11 cellular contexts compared by ENCODE assay signal in genomic region chr10:6778992-6779701, GRCh38.
A peak's percentile ranks its signal among the peaks of the same experiment; 100 is the strongest.
DNase-seq lines count a peak whose midpoint lies in the region; ATAC-seq, FAIRE-seq and TF ChIP-seq lines count a peak whose summit lies in the region.
"Had no signal": no experiment of that assay in that cellular context is flagged by ENCODE, and none has a peak within 500 bp of the region (broad histone marks: within the 10 kb centered on the region; RNA-seq: fewer than 3 reads in every experiment).

No MANE protein-coding gene starts in this region.

- H4K20me1 ChIP-seq in keratinocyte (ENCODE audit: control insufficient read depth, extremely low read depth, insufficient read depth, low read length) = no peaks in the 10 kb centered on the region
- H4K20me1 ChIP-seq: BLaER1 treated with 17β-estradiol and CSF1 and Interleukin-3, amounts not matched to agents 10 nM and 100 nM had no signal

- no peaks in the 10 kb centered on the region for H3K9me1 ChIP-seq in keratinocyte (ENCODE audit: control insufficient read depth, extremely low read depth, insufficient read depth, low read length)

- peak overlapping the region; percentile 81 for H3K9ac ChIP-seq in keratinocyte (ENCODE audit: control insufficient read depth, extremely low read depth, insufficient read depth, low read length)
- H3K9ac ChIP-seq: BLaER1 treated with 17β-estradiol and CSF1 and Interleukin-3, amounts not matched to agents 10 nM and 100 nM had no signal

- dilution Hi-C loops in keratinocyte (cut with MboI; ENCODE audit: extremely low pct_ligation_motif_present, low sequenced_read_pairs) = no loop called here

- peak overlapping the region; percentile 87 for H3K4me2 ChIP-seq in keratinocyte (ENCODE audit: control insufficient read depth, extremely low read depth, insufficient read depth, low read depth, low read length)
- H3K4me2 ChIP-seq: BLaER1 treated with 17β-estradiol and CSF1 and Interleukin-3, amounts not matched to agents 10 nM and 100 nM had no signal

- TF ChIP-seq POLR2A in body of pancreas (IDR thresholded peaks at IDR 0.05) (no peak), uterus (IDR thresholded peaks at IDR 0.05) (no peak)

- H3K4me1 ChIP-seq in body of pancreas (no peaks in the 10 kb centered on the region), keratinocyte (ENCODE audit: control insufficient read depth, extremely low read depth, insufficient read depth, low read length) (peaks cover 21% of the 10 kb centered on the region), uterus (no peaks in the 10 kb centered on the region)

- intact Hi-C loops in left cardiac atrium (cut with DNase I) (no loop called here), cardiac septum (cut with DNase I) (no loop called here), body of pancreas (cut with DNase I) (no loop called here), uterus (cut with DNase I; ENCODE audit: low total_unique reads) (no loop called here)

- no peaks in the 10 kb centered on the region for H3K36me3 ChIP-seq in body of pancreas (replicated peaks in 1 of 2; ENCODE audit: insufficient read depth in 1 of 2, low read depth in 2 of 2)
- H3K36me3 ChIP-seq in keratinocyte (ENCODE audit: control insufficient read depth in 2 of 2, extremely low read depth in 1 of 2, insufficient read depth in 2 of 2, low read length in 2 of 2) = peaks cover 0 to 3% of the 10 kb centered on the region in 2 experiments
- H3K36me3 ChIP-seq in uterus = no peaks in the 10 kb centered on the region
- H3K36me3 ChIP-seq: BLaER1 treated with 17β-estradiol and CSF1 and Interleukin-3, amounts not matched to agents 10 nM and 100 nM had no signal

- H3K4me3 ChIP-seq in body of pancreas (no peak overlapping the region), keratinocyte (ENCODE audit: control insufficient read depth in 2 of 3, extremely low read depth in 1 of 3, insufficient read depth in 2 of 3, low read depth in 1 of 3, low read length in 3 of 3) (peak overlapping the region; percentile 34 to 95 (median 41)), uterus (no peak overlapping the region)
- H3K4me3 ChIP-seq: BLaER1 treated with 17β-estradiol and CSF1 and Interleukin-3, amounts not matched to agents 10 nM and 100 nM had no signal

- H3K9me3 ChIP-seq in body of pancreas (no peaks in the 10 kb centered on the region), keratinocyte (ENCODE audit: control insufficient read depth, low read depth, low read length) (no peaks in the 10 kb centered on the region), uterus (no peaks in the 10 kb centered on the region)

- DNase-seq in left cardiac atrium (peak; percentile 31), cardiac septum (ENCODE audit: low spot score) (no peak), body of pancreas (peak in 3 of 4 donors; percentile 24 to 47 (median 35)), keratinocyte (ENCODE audit: low read depth, low spot score) (peak; percentile 89), uterus (peak; percentile 31 to 32), NCI-H82 (lab: John Stamatoyannopoulos, UW) (no peak), SIG-M5 (lab: John Stamatoyannopoulos, UW) (no peak), NCI-H2171 (lab: John Stamatoyannopoulos, UW) (no peak)

- H3K27ac ChIP-seq in body of pancreas = no peak overlapping the region
- H3K27ac ChIP-seq in keratinocyte (ENCODE audit: control insufficient read depth, insufficient read depth, low read length) = peak overlapping the region; percentile 88
- H3K27ac ChIP-seq in uterus = no peak overlapping the region
- H3K27ac ChIP-seq: BLaER1 treated with 17β-estradiol and CSF1 and Interleukin-3, amounts not matched to agents 10 nM and 100 nM had no signal

- H3K79me2 ChIP-seq in keratinocyte (ENCODE audit: control insufficient read depth, insufficient read depth, low read length) = no peaks in the 10 kb centered on the region

- ATAC-seq in left cardiac atrium = peak; percentile 50 to 97
- ATAC-seq in body of pancreas = peak; percentile 64
- ATAC-seq: stimulated activated memory B cell treated with anti-CD40 and anti-IgM and Interleukin-4, amounts not matched to agents 10 μg/mL and 1 μg/mL and 100 μg/mL, for 72 hours had no signal

- H3K27me3 ChIP-seq in body of pancreas = no peaks in the 10 kb centered on the region
- no peaks in the 10 kb centered on the region for H3K27me3 ChIP-seq in keratinocyte (ENCODE audit: control insufficient read depth, extremely low read depth, insufficient read depth, low read length)
- H3K27me3 ChIP-seq in uterus = no peaks in the 10 kb centered on the region
- H3K27me3 ChIP-seq: BLaER1 treated with 17β-estradiol and CSF1 and Interleukin-3, amounts not matched to agents 10 nM and 100 nM had no signal

- WGBS in body of pancreas, 2 donors = 33 to 39% methylated on average over 4 of the region's 4 CpGs

- FAIRE-seq in keratinocyte (lab: Jason Lieb, UNC) = peak; percentile 99
- FAIRE-seq: GM18507 had no signal

- TF ChIP-seq CTCF in body of pancreas (IDR thresholded peaks at IDR 0.05) (no peak), keratinocyte (optimal IDR thresholded peaks at IDR 0.05 in 1 of 3, IDR thresholded peaks at IDR 0.05 in 1 of 3, conservative IDR thresholded peaks at IDR 0.05 in 1 of 3; ENCODE audit: extremely low read depth in 1 of 3, insufficient read depth in 2 of 3, low read length in 3 of 3) (no peak), uterus (IDR thresholded peaks at IDR 0.05) (no peak)

- H2AFZ ChIP-seq in keratinocyte (ENCODE audit: control insufficient read depth, low read length) = peak overlapping the region; percentile 62

Comparison
In these comparisons a context has a peak if more than half of its experiments do, and no peak if none do; other contexts are left out.
1. DNase-seq: peak in left cardiac atrium (single experiment), body of pancreas (3 of 4), keratinocyte (single experiment) and uterus (2 of 2); none in cardiac septum (single experiment), NCI-H82 (single experiment), SIG-M5 (single experiment) and NCI-H2171 (single experiment).
2. H3K4me3 ChIP-seq: peak in keratinocyte (3 of 3); none in body of pancreas (0 of 2) and uterus (0 of 2).